21 cellular contexts compared by ENCODE assay signal in the genomic region with DNA sequence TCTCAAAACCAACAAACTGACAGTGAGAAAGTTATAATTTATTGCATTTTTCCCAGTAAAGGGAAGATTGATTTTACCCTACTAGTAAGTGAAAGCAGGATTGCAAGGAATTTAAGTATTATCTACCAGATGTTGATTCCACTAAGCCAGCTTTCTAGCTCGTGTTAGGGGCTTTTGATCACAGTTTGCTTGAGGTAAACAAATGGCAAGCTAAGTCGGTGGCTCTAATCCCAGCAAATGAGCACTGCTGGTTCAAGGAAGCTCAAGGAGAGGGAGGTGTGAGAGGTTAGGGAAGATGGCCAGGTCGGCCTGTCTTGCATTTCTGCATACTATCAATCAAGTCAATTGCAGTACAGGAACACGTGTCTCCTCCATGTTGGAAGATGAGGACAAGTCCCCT.
DNase-seq lines count a peak whose midpoint lies in the region; ATAC-seq, FAIRE-seq and TF ChIP-seq lines count a peak whose summit lies in the region.
"Had no signal": no experiment of that assay in that cellular context is flagged by ENCODE, and none has a peak within 500 bp of the region (broad histone marks: within the 10 kb centered on the region; RNA-seq: fewer than 3 reads in every experiment).

No MANE protein-coding gene starts in this region.

- WGBS in smooth muscle cell (ENCODE audit: low lambda C conversion rate): 23% methylated on average over 4 of the region's 4 CpGs

- no peak for ATAC-seq in GM18861 (IDR thresholded peaks at IDR 0.05; ENCODE audit: unreplicated experiment)
- ATAC-seq: SK-N-SH treated with all-trans-retinoic acid at 6 μM for 48 hours had no signal

- H3K9me3 Mint-ChIP-seq in Caco-2 (ENCODE audit: unreplicated experiment): no peaks in the 10 kb centered on the region
- H3K9me3 Mint-ChIP-seq in activated CD4-positive, alpha-beta memory T cell treated with anti-CD3 and anti-CD28 coated beads for 36 hours: peaks cover 19% of the 10 kb centered on the region

- peaks cover 11% of the 10 kb centered on the region for H3K4me1 ChIP-seq in Caco-2
- peaks cover 42% of the 10 kb centered on the region for H3K4me1 ChIP-seq in OCI-LY1 (ENCODE audit: insufficient read depth, low read length, severe bottlenecking)
- H3K4me1 ChIP-seq in smooth muscle cell (ENCODE audit: low read depth): peaks cover 9% of the 10 kb centered on the region
- H3K4me1 ChIP-seq: Peyer's patch had no signal

- H3K79me2 ChIP-seq in OCI-LY1 (ENCODE audit: insufficient read depth, low read length) (no peaks in the 10 kb centered on the region), smooth muscle cell (ENCODE audit: low read depth) (no peaks in the 10 kb centered on the region)

- intact Hi-C loops in Caco-2 (cut with micrococcal nuclease; ENCODE audit: unreplicated experiment): loop anchor here (1.0 kb wide), 1 partner anchor 45 kb away; no protein-coding TSS in a partner anchor
- intact Hi-C loops in activated CD4-positive, alpha-beta memory T cell treated with anti-CD3 and anti-CD28 coated beads for 36 hours (cut with micrococcal nuclease): no loop called here

- H3K27ac ChIP-seq in OCI-LY1 (ENCODE audit: low read depth, low read length, poor library complexity, severe bottlenecking): no peak overlapping the region
- H3K27ac ChIP-seq in smooth muscle cell (ENCODE audit: low read depth): no peak overlapping the region
- H3K27ac ChIP-seq: C4-2B, Peyer's patch had no signal

- POLR2A ChIA-PET in Caco-2 (lab: Charles Lee): no interaction called here
- POLR2A ChIA-PET in activated CD4-positive, alpha-beta memory T cell treated with anti-CD3 and anti-CD28 coated beads for 36 hours (lab: Charles Lee): no interaction called here

- no peaks in the 10 kb centered on the region for H3K9me2 ChIP-seq in OCI-LY1 (ENCODE audit: low read depth, low read length)

- H3K27me3 Mint-ChIP-seq in Caco-2 (ENCODE audit: insufficient read depth, unreplicated experiment): no peaks in the 10 kb centered on the region
- no peaks in the 10 kb centered on the region for H3K27me3 Mint-ChIP-seq in activated CD4-positive, alpha-beta memory T cell treated with anti-CD3 and anti-CD28 coated beads for 36 hours
- H3K27me3 Mint-ChIP-seq: CD8-positive, alpha-beta memory T cell had no signal

- H3K4me3 ChIP-seq in Caco-2 (ENCODE audit: low read depth, low read length) (no peak overlapping the region), OCI-LY1 (ENCODE audit: low read depth, low read length, poor library complexity, severe bottlenecking) (no peak overlapping the region), smooth muscle cell (no peak overlapping the region)
- H3K4me3 ChIP-seq: Peyer's patch had no signal

- H3K9me3 ChIP-seq in Caco-2 (0 out of 2 replicates have a peak, but pooled peaks cover 3% of the 10 kb centered on the region), OCI-LY1 (ENCODE audit: low read length) (peaks cover 11% of the 10 kb centered on the region; the same call in 1 of the 2 replicates), smooth muscle cell (replicated peaks; ENCODE audit: low read depth) (no peaks in the 10 kb centered on the region)
- H3K9me3 ChIP-seq: Peyer's patch had no signal

- no TSS peak for BruUV-seq in Caco-2 (replicated peaks; lab: Mats Ljungman, UMichigan)

- DNase-seq in Caco-2: peak; percentile 66 to 71
- DNase-seq in H54 (ENCODE audit: insufficient read length, low spot score): no peak
- peak; percentile 49 for DNase-seq in iPS-NIHi7 (ENCODE audit: extremely low spot score)
- DNase-seq in smooth muscle cell (lab: John Stamatoyannopoulos, UW; ENCODE audit: unreplicated experiment): no peak
- no peak for DNase-seq in activated CD4-positive, alpha-beta memory T cell treated with anti-CD3 and anti-CD28 coated beads for 36 hours
- no peak for DNase-seq in NCI-H526 (lab: John Stamatoyannopoulos, UW)
- DNase-seq: CD8-positive, alpha-beta memory T cell; DND-41; GOT3; KBM-7; NCI-H1092 treated with DMSO at 0.1 percent for 48 hours; NCI-H1436 treated with DMSO at 0.1 percent for 48 hours; NCI-H2029; NCI-H2171 treated with DMSO at 0.1 percent for 48 hours; NK-92 treated with Interleukin-12 subunit alpha and Interleukin-12 subunit beta, amount 100 ng/mL, for 24 hours; Peyer's patch had no signal

- H2AFZ ChIP-seq in OCI-LY1 (ENCODE audit: low read length) (peak overlapping the region; percentile 50; the same call in 1 of the 2 replicates), smooth muscle cell (ENCODE audit: low read depth) (no peak overlapping the region)

- H3F3A ChIP-seq in OCI-LY1 (ENCODE audit: insufficient read depth, low read length) (no peaks in the 10 kb centered on the region), smooth muscle cell (ENCODE audit: low read depth) (no peaks in the 10 kb centered on the region)

- peaks cover 7% of the 10 kb centered on the region for H3K4me1 Mint-ChIP-seq in Caco-2 (ENCODE audit: low read depth, unreplicated experiment)
- no peaks in the 10 kb centered on the region for H3K4me1 Mint-ChIP-seq in activated CD4-positive, alpha-beta memory T cell treated with anti-CD3 and anti-CD28 coated beads for 36 hours (ENCODE audit: low read depth)
- H3K4me1 Mint-ChIP-seq: CD8-positive, alpha-beta memory T cell had no signal

- H3K36me3 ChIP-seq in Caco-2 (ENCODE audit: control insufficient read depth, insufficient read depth, low read length): no peaks in the 10 kb centered on the region
- H3K36me3 ChIP-seq in OCI-LY1 (ENCODE audit: insufficient read depth, low read length): no peaks in the 10 kb centered on the region; the same call in 1 of the 2 replicates
- H3K36me3 ChIP-seq in smooth muscle cell (ENCODE audit: low read depth): peaks cover 3% of the 10 kb centered on the region
- H3K36me3 ChIP-seq: Peyer's patch had no signal

- H3K9ac ChIP-seq in OCI-LY1 (ENCODE audit: low read length) (no peak overlapping the region), smooth muscle cell (ENCODE audit: low read depth) (no peak overlapping the region)

- H3K27me3 ChIP-seq in Caco-2 (replicated peaks; ENCODE audit: control insufficient read depth, insufficient read depth, low read length) (no peaks in the 10 kb centered on the region), OCI-LY1 (ENCODE audit: insufficient read depth, low read length) (no peaks in the 10 kb centered on the region), smooth muscle cell (ENCODE audit: low read depth) (no peaks in the 10 kb centered on the region)
- H3K27me3 ChIP-seq: Peyer's patch had no signal

- H3K27ac Mint-ChIP-seq in Caco-2 (ENCODE audit: unreplicated experiment): no peak overlapping the region
- no peak overlapping the region for H3K27ac Mint-ChIP-seq in activated CD4-positive, alpha-beta memory T cell treated with anti-CD3 and anti-CD28 coated beads for 36 hours
- H3K27ac Mint-ChIP-seq: CD8-positive, alpha-beta memory T cell had no signal

- H3K36me3 Mint-ChIP-seq in Caco-2 (ENCODE audit: insufficient read depth, unreplicated experiment): no peaks in the 10 kb centered on the region
- H3K36me3 Mint-ChIP-seq in activated CD4-positive, alpha-beta memory T cell treated with anti-CD3 and anti-CD28 coated beads for 36 hours: no peaks in the 10 kb centered on the region
- H3K36me3 Mint-ChIP-seq: CD8-positive, alpha-beta memory T cell had no signal

- H4K20me1 ChIP-seq in OCI-LY1 (ENCODE audit: insufficient read depth, low read length) (no peaks in the 10 kb centered on the region), smooth muscle cell (ENCODE audit: low read depth) (no peaks in the 10 kb centered on the region)

- no peak overlapping the region for H3K4me3 Mint-ChIP-seq in Caco-2 (ENCODE audit: unreplicated experiment)
- no peak overlapping the region for H3K4me3 Mint-ChIP-seq in activated CD4-positive, alpha-beta memory T cell treated with anti-CD3 and anti-CD28 coated beads for 36 hours
- H3K4me3 Mint-ChIP-seq: CD8-positive, alpha-beta memory T cell had no signal

- H3K4me2 ChIP-seq in OCI-LY1 (ENCODE audit: low read length) (no peak overlapping the region), smooth muscle cell (no peak overlapping the region)

- no peak for TF ChIP-seq POLR2A in H54 (IDR thresholded peaks at IDR 0.05; ENCODE audit: low read depth, low read length)

- TF ChIP-seq CTCF in Caco-2 (IDR thresholded peaks at IDR 0.05; ENCODE audit: insufficient read depth in 1 of 2, low read depth in 1 of 2, low read length in 1 of 2, severe bottlenecking in 1 of 2, unreplicated experiment in 1 of 2) (no peak), OCI-LY1 (IDR thresholded peaks at IDR 0.05; ENCODE audit: low read length) (no peak), smooth muscle cell (IDR thresholded peaks at IDR 0.05; ENCODE audit: borderline replicate concordance, insufficient read depth, poor library complexity, severe bottlenecking) (no peak)

- CTCF ChIA-PET in Caco-2 (lab: Charles Lee): no interaction called here
- CTCF ChIA-PET in activated CD4-positive, alpha-beta memory T cell treated with anti-CD3 and anti-CD28 coated beads for 36 hours (lab: Charles Lee): no interaction called here

- peak; percentile 20 for FAIRE-seq in H54 (lab: Jason Lieb, UNC)
- FAIRE-seq: GM12891 had no signal

Comparison
In these comparisons a context has a peak if more than half of its experiments do, and no peak if none do; other contexts are left out.
1. DNase-seq: peak in Caco-2 (2 of 2) and iPS-NIHi7 (single experiment); none in H54 (single experiment), smooth muscle cell (single experiment), activated CD4-positive, alpha-beta memory T cell treated with anti-CD3 and anti-CD28 coated beads for 36 hours (single experiment) and NCI-H526 (0 of 2).